Comparison of ENCODE assay signal across 9 cellular contexts in the genomic region with DNA sequence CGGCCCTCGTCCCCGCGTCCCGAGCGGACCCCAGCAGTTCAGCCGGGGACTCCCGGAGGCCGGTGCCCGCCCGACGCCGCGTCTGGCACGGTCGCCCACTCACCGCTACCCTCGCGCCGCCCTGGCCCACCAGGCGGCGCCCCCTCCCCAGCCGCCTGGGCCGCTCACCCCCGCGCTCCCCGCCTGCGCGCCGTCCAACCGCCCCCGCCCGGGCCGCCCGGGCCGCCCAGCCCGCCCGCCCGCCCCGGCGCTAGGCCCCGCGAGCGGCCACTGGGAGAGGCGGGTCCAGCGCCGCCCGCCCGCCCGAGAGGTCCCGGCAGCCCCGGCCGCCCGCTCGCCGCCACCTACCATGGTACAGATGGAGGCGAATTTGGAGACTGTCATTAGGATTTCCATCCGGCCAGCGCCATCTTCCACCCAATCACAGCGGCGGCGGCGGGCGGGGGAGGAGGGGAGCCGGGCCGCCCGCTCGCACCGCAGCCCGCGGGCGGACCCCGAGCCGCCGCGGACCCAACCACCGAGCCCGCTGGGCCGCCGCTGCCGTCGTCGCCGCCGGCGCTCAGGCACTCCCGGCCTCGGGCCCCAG. TPM values are rescaled to one million over a fixed set of nuclear protein-coding genes. Genes with fewer than 3 reads are reported as not detected.
DNase-seq lines count a peak whose midpoint lies in the region; ATAC-seq, FAIRE-seq and TF ChIP-seq lines count a peak whose summit lies in the region.
"Had no signal": no experiment of that assay in that cellular context is flagged by ENCODE, and none has a peak within 500 bp of the region (broad histone marks: within the 10 kb centered on the region; RNA-seq: fewer than 3 reads in every experiment).

A gene with protein sequence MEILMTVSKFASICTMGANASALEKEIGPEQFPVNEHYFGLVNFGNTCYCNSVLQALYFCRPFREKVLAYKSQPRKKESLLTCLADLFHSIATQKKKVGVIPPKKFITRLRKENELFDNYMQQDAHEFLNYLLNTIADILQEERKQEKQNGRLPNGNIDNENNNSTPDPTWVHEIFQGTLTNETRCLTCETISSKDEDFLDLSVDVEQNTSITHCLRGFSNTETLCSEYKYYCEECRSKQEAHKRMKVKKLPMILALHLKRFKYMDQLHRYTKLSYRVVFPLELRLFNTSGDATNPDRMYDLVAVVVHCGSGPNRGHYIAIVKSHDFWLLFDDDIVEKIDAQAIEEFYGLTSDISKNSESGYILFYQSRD (minus strand): TSS at position 568 of the 586 bp plus-strand sequence. CDS start 172 bp downstream, at position 396.

- H3K4me1 ChIP-seq in H1 (replicated peaks in 1 of 4; ENCODE audit: control insufficient read depth in 3 of 4, insufficient read depth in 4 of 4, low read length in 3 of 4): peaks cover 0 to 10% (median 4%) of the 10 kb centered on the region in 4 experiments; a peak in 3 of 7 replicates
- peaks cover 22 to 23% of the 10 kb centered on the region in 2 donors for H3K4me1 ChIP-seq in mucosa of rectum (ENCODE audit: control insufficient read depth in 2 of 2, insufficient read depth in 2 of 2, low read length in 2 of 2)

- H3K14ac ChIP-seq in H1 (ENCODE audit: insufficient read length): no peak within 1 kb of the TSS

- no peak for TF ChIP-seq EP300 in H1 (IDR thresholded peaks at IDR 0.05; ENCODE audit: borderline replicate concordance in 1 of 2, low read depth in 2 of 2, low read length in 2 of 2)

- no peak within 1 kb of the TSS for H2BK120ac ChIP-seq in H1 (replicated peaks; ENCODE audit: low read depth, low read length)

- DNase-seq in COLO668 (lab: John Stamatoyannopoulos, UW; ENCODE audit: unreplicated experiment) (peak; percentile 90), H1 (ENCODE audit: low read depth in 1 of 2, low spot score in 2 of 2) (peak in 1 of 2 experiments; percentile 76), substantia nigra (lab: John Stamatoyannopoulos, UW) (peak in 25 of 49 donors; percentile 7 to 76 (median 53)), middle frontal gyrus (ENCODE audit: extremely low spot score, low spot score) (no peak)
- DNase-seq in activated CD4-positive, alpha-beta T cell treated with anti-CD3 and anti-CD28 coated beads for 1 hour: peak; percentile 19

- peak in 2 of 3 experiments; percentile 17 to 44; a peak in 2 of 4 replicates for TF ChIP-seq CTCF in H1 (IDR thresholded peaks at IDR 0.05; ENCODE audit: control extremely low read depth in 1 of 3, insufficient read depth in 1 of 3, low read depth in 1 of 3, low read length in 3 of 3)

- H3K56ac ChIP-seq in H1 (replicated peaks; ENCODE audit: insufficient read length, low read depth, low read length): peak within 1 kb of the TSS; percentile 70

- H3K18ac ChIP-seq in H1 (ENCODE audit: extremely low read depth, low read length): peak within 1 kb of the TSS; percentile 36; the same call in 1 of the 2 replicates

- peaks cover 0 to 13% of the 10 kb centered on the region in 2 experiments for H4K20me1 ChIP-seq in H1 (replicated peaks in 1 of 2; ENCODE audit: control insufficient read depth in 1 of 2, insufficient read depth in 2 of 2, low read length in 2 of 2)

- no peaks in the 10 kb centered on the region for H3K79me1 ChIP-seq in H1 (ENCODE audit: low read depth, low read length)

- H3K27me3 ChIP-seq in H1 (replicated peaks in 1 of 4; ENCODE audit: control insufficient read depth in 3 of 4, extremely low read depth in 1 of 4, insufficient read depth in 3 of 4, low read length in 3 of 4) (no peaks in the 10 kb centered on the region), mucosa of rectum (ENCODE audit: control insufficient read depth in 2 of 2, insufficient read depth in 2 of 2, low read length in 2 of 2) (no peaks in the 10 kb centered on the region)

- FAIRE-seq in H1 (lab: Jason Lieb, UNC): no peak
- FAIRE-seq: colon had no signal

- H3K4me2 ChIP-seq in H1 (ENCODE audit: insufficient read depth in 1 of 2, low read depth in 2 of 2, low read length in 2 of 2): peak within 1 kb of the TSS; percentile 58 to 85

- H4K5ac ChIP-seq in H1 (ENCODE audit: insufficient read length, low read depth, low read length): peak within 1 kb of the TSS; percentile 76

- H3K4me3 ChIP-seq in H1 (ENCODE audit: extremely low read depth in 1 of 4, insufficient read depth in 2 of 4, low read depth in 3 of 4, low read length in 4 of 4) (peak within 1 kb of the TSS; percentile 57 to 95 (median 90)), mucosa of rectum (ENCODE audit: low read length in 2 of 2) (peak within 1 kb of the TSS; percentile 79 to 87)

- no peak within 1 kb of the TSS for H3K23ac ChIP-seq in H1 (ENCODE audit: insufficient read length)

- 0% methylated on average over 10 of the region's 88 CpGs; no CpG with 5 or more reads in 1 of the 2 experiments for WGBS in H1 (ENCODE audit: extremely low coverage in 1 of 2, insufficient coverage in 1 of 2, insufficient read length in 1 of 2, insufficient replicate concordance in 2 of 2, low coverage in 1 of 2, low lambda C conversion rate in 2 of 2, missing lambda C conversion rate in 1 of 2), 2 experiments

- no peaks in the 10 kb centered on the region for H3K23me2 ChIP-seq in H1 (ENCODE audit: low read depth, low read length)

- H2BK5ac ChIP-seq in H1 (ENCODE audit: low read depth, low read length): peak within 1 kb of the TSS; percentile 45; the same call in 1 of the 2 replicates

- CTCF ChIA-PET in H1 (lab: Charles Lee; ENCODE audit: partially characterized antibody): interaction anchor here (1.0 kb wide), 1 partner anchor 170 kb away, joined by 3 read pairs; no protein-coding TSS in a partner anchor

- TF ChIP-seq RAD21 in H1 (IDR thresholded peaks at IDR 0.05 in 1 of 2, conservative IDR thresholded peaks at IDR 0.05 in 1 of 2; ENCODE audit: low read depth in 2 of 2, low read length in 2 of 2): peak; percentile 21 to 44

- H3K9ac ChIP-seq in H1 (replicated peaks in 1 of 4; ENCODE audit: extremely low read depth in 1 of 4, low read depth in 3 of 4, low read length in 3 of 4) (peak within 1 kb of the TSS; percentile 47 to 93 (median 56)), mucosa of rectum (ENCODE audit: low read depth in 1 of 2, low read length in 2 of 2) (peak within 1 kb of the TSS; percentile 87 to 88)

- H3K36me3 ChIP-seq in H1 (ENCODE audit: control insufficient read depth in 2 of 4, insufficient read depth in 4 of 4, low read length in 3 of 4): no peaks in the 10 kb centered on the region; a peak in 1 of 8 replicates
- no peaks in the 10 kb centered on the region for H3K36me3 ChIP-seq in mucosa of rectum (ENCODE audit: control insufficient read depth in 2 of 2, insufficient read depth in 2 of 2, low read length in 2 of 2)

- no peak within 1 kb of the TSS; the same call in 1 of the 2 replicates for H2BK12ac ChIP-seq in H1 (ENCODE audit: low read depth, low read length)

- peak within 1 kb of the TSS; percentile 75; the same call in 1 of the 2 replicates for H4K8ac ChIP-seq in H1 (ENCODE audit: extremely low read depth, insufficient read depth, low read length)

- 0 out of 2 replicates have a peak within 1 kb of the TSS, but pooled peaks have one; percentile 77 for H2BK15ac ChIP-seq in H1 (ENCODE audit: low read length)

- H3K4ac ChIP-seq in H1 (replicated peaks; ENCODE audit: insufficient read length, low read depth, low read length): no peak within 1 kb of the TSS

- H3K9me3 ChIP-seq in H1 (ENCODE audit: insufficient read depth in 2 of 2, low read depth in 1 of 2, low read length in 1 of 2) (no peaks in the 10 kb centered on the region), mucosa of rectum (ENCODE audit: control insufficient read depth in 2 of 2, low read length in 2 of 2) (no peaks in the 10 kb centered on the region)

- POLR2A ChIA-PET in H1 (lab: Charles Lee; ENCODE audit: partially characterized antibody): interaction anchor here (0.9 to 1.3 kb wide), 5 partner anchors 14 to 94 kb away, joined by 3 to 4 read pairs (median 3); no protein-coding TSS in a partner anchor

- H2BK20ac ChIP-seq in H1 (ENCODE audit: low read length): no peak within 1 kb of the TSS

- H2AK5ac ChIP-seq in H1 (ENCODE audit: low read depth, low read length): no peak within 1 kb of the TSS

- H3K79me2 ChIP-seq in H1 (ENCODE audit: control insufficient read depth in 1 of 2, insufficient read depth in 2 of 2, low read length in 2 of 2): peaks cover 8 to 45% of the 10 kb centered on the region in 2 experiments

- peak within 1 kb of the TSS; percentile 47 for H2AFZ ChIP-seq in H1 (ENCODE audit: low read length)

- TF ChIP-seq POLR2A in H1 (IDR thresholded peaks at IDR 0.05; ENCODE audit: control extremely low read depth in 1 of 2, low read depth in 2 of 2, low read length in 2 of 2): peak in 1 of 2 experiments; percentile 59; a peak in 1 of 3 replicates

- peak within 1 kb of the TSS; percentile 41 for H4K91ac ChIP-seq in H1 (replicated peaks; ENCODE audit: insufficient read length, low read length)

- peak within 1 kb of the TSS; percentile 63; the same call in 1 of the 2 replicates for H3K27ac ChIP-seq in H1 (ENCODE audit: low read depth, low read length)
- peak within 1 kb of the TSS; percentile 89 for H3K27ac ChIP-seq in mucosa of rectum (ENCODE audit: low read depth in 2 of 2, low read length in 2 of 2)
- H3K27ac ChIP-seq in substantia nigra (ENCODE audit: low read depth, low read length, poor library complexity, severe bottlenecking): peak within 1 kb of the TSS; percentile 88

- peak; percentile 27 for ATAC-seq in GM19397 (IDR thresholded peaks at IDR 0.05; ENCODE audit: unreplicated experiment)
- ATAC-seq in HG03565 (IDR thresholded peaks at IDR 0.05; ENCODE audit: unreplicated experiment): peak; percentile 3

TF ChIP-seq in H1, 55 proteins besides CTCF, POLR2A, EP300 and RAD21 (continues in another document):
- TF ChIP-seq SP1 (IDR thresholded peaks at IDR 0.05; ENCODE audit: low read depth, low read length) (no peak), SIN3A (conservative IDR thresholded peaks at IDR 0.05 in 1 of 2, IDR thresholded peaks at IDR 0.05 in 1 of 2; ENCODE audit: low read depth in 1 of 2, low read length in 2 of 2) (peak in 1 of 2 experiments; percentile 0; a peak in 1 of 4 replicates)

RNA-seq across cellular contexts. Expression of the gene that starts here (rescaled TPM):
- 27.6 and 30.0 TPM in 2 replicates for total RNA-seq in H1 (2021; fragmentation: NEBNext Ultra II Directional; extraction: Animal tissue kit (Norgen Biotek cat#: 25700))
- 2.8 and 4.0 TPM in 2 replicates for polyA plus RNA-seq in H1 (2011; rRNA removed)
- 6.8 TPM for polyA plus RNA-seq in H1 (2011; cell fraction: cytosol; rRNA removed)
- polyA plus RNA-seq in H1 (2011; cell fraction: nucleus; rRNA removed): 2.8 TPM
- 8.6 to 19.1 TPM (median 10.3 TPM) in 4 replicates for polyA plus RNA-seq in H1 (2012, experiment 1 of 2)
- polyA plus RNA-seq in H1 (2012, experiment 2 of 2): 0.83 TPM
- 19.5 TPM for polyA plus RNA-seq in H1 (2013, experiment 1 of 2)
- 19.4 TPM for polyA plus RNA-seq in H1 (2013, experiment 2 of 2)
- 9.0 and 14.8 TPM in 2 replicates for polyA minus RNA-seq in H1 (2011; rRNA and poly(A)+ RNA removed)
- 8.9 TPM for polyA minus RNA-seq in H1 (2011; cell fraction: cytosol; rRNA and poly(A)+ RNA removed)
- 33.1 TPM for polyA minus RNA-seq in H1 (2011; cell fraction: nucleus; rRNA and poly(A)+ RNA removed)
